12 cellular contexts compared by ENCODE assay signal in the genomic region with DNA sequence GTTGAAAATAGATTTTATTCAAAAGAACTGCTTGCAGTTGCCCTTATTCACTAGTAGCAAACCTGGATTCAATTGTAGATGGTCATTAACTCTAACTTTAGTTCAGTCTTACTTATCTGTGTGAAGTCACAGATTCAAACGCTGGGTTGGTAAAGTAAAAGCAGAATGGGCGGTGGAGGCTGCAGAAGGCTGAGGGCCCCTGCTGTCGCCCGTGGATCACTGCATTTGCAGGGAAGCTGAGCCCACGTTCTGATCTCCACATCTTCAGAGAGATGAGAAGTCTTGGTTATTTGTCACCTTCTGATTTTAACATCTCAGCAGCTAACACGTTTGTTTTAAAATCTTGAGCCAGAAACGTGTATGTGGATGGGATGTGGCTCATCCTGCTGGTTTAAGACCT.
DNase-seq lines count a peak whose midpoint lies in the region; ATAC-seq and TF ChIP-seq lines count a peak whose summit lies in the region.
"Had no signal": no experiment of that assay in that cellular context is flagged by ENCODE, and none has a peak within 500 bp of the region (broad histone marks: within the 10 kb centered on the region; RNA-seq: fewer than 3 reads in every experiment).

No MANE protein-coding gene starts in this region.

- no peaks in the 10 kb centered on the region for H3K27me3 Mint-ChIP-seq in activated T-cell treated with anti-CD3 and anti-CD28 coated beads, Interleukin-2, amount 50 U/mL, for 24 hours
- no peaks in the 10 kb centered on the region for H3K27me3 Mint-ChIP-seq in activated T-helper 1 cell treated with anti-CD3 and anti-CD28 coated beads, Interleukin-12 subunit alpha, Interleukin-12 subunit beta, Interleukin-2, Interleukin-4 antibody, amounts not matched to agents 30 ng/mL and 10 ng/mL and 1 ng/mL, durations not matched to agents 14 hours and 24 hours and 36 hours (ENCODE audit: insufficient read depth)
- no peaks in the 10 kb centered on the region for H3K27me3 Mint-ChIP-seq in progenitor cell of endocrine pancreas
- H3K27me3 Mint-ChIP-seq: dendritic cell treated with granulocyte-macrophage colony-stimulating factor and Interleukin-4, amounts not matched to agents 40 ng/mL and 50 ng/mL, for 4 days had no signal

- no peak for DNase-seq in activated T-cell treated with anti-CD3 and anti-CD28 coated beads, Interleukin-2, amount 50 U/mL, for 24 hours
- no peak for DNase-seq in activated T-cell treated with anti-CD3 and anti-CD28 coated beads, Interleukin-2, amount 50 U/mL, for 1 hour
- no peak for DNase-seq in activated T-helper 1 cell treated with anti-CD3 and anti-CD28 coated beads, Interleukin-12 subunit alpha, Interleukin-12 subunit beta, Interleukin-2, Interleukin-4 antibody, amounts not matched to agents 30 ng/mL and 10 ng/mL and 1 ng/mL, durations not matched to agents 14 hours and 24 hours and 36 hours (ENCODE audit: low spot score)
- DNase-seq in fibroblast of pulmonary artery (ENCODE audit: low read depth), result no peak
- no peak for DNase-seq in progenitor cell of endocrine pancreas (ENCODE audit: low spot score, unreplicated experiment)
- no peak for DNase-seq in NCI-H510A (lab: John Stamatoyannopoulos, UW)
- DNase-seq: NCI-H526 had no signal

- intact Hi-C loops in activated T-helper 1 cell treated with anti-CD3 and anti-CD28 coated beads, Interleukin-12 subunit alpha, Interleukin-12 subunit beta, Interleukin-2, Interleukin-4 antibody, amounts not matched to agents 30 ng/mL and 10 ng/mL and 1 ng/mL, durations not matched to agents 14 hours and 24 hours and 36 hours (cut with micrococcal nuclease), result no loop called here

- H3K4me3 ChIP-seq in fibroblast of pulmonary artery (replicated peaks; ENCODE audit: low read depth, low read length), result no peak overlapping the region
- H3K4me3 ChIP-seq: SK-N-MC, skin epidermis had no signal

- peak; percentile 3 for TF ChIP-seq CTCF in fibroblast of pulmonary artery (IDR thresholded peaks at IDR 0.05; ENCODE audit: low read length, missing control alignments)
- peak; percentile 25 for TF ChIP-seq CTCF in progenitor cell of endocrine pancreas (IDR thresholded peaks at IDR 0.05; ENCODE audit: unreplicated experiment)

- H3K4me3 Mint-ChIP-seq in activated T-cell treated with anti-CD3 and anti-CD28 coated beads, Interleukin-2, amount 50 U/mL, for 24 hours, result no peak overlapping the region
- H3K4me3 Mint-ChIP-seq in activated T-helper 1 cell treated with anti-CD3 and anti-CD28 coated beads, Interleukin-12 subunit alpha, Interleukin-12 subunit beta, Interleukin-2, Interleukin-4 antibody, amounts not matched to agents 30 ng/mL and 10 ng/mL and 1 ng/mL, durations not matched to agents 14 hours and 24 hours and 36 hours, result peak overlapping the region; percentile 19
- H3K4me3 Mint-ChIP-seq in progenitor cell of endocrine pancreas (ENCODE audit: low read depth), result no peak overlapping the region
- H3K4me3 Mint-ChIP-seq: dendritic cell treated with granulocyte-macrophage colony-stimulating factor and Interleukin-4, amounts not matched to agents 40 ng/mL and 50 ng/mL, for 4 days had no signal

- H3K9me3 Mint-ChIP-seq in activated T-cell treated with anti-CD3 and anti-CD28 coated beads, Interleukin-2, amount 50 U/mL, for 24 hours, result no peaks in the 10 kb centered on the region
- H3K9me3 Mint-ChIP-seq in activated T-helper 1 cell treated with anti-CD3 and anti-CD28 coated beads, Interleukin-12 subunit alpha, Interleukin-12 subunit beta, Interleukin-2, Interleukin-4 antibody, amounts not matched to agents 30 ng/mL and 10 ng/mL and 1 ng/mL, durations not matched to agents 14 hours and 24 hours and 36 hours, result no peaks in the 10 kb centered on the region
- H3K9me3 Mint-ChIP-seq in progenitor cell of endocrine pancreas (ENCODE audit: low read depth), result no peaks in the 10 kb centered on the region
- H3K9me3 Mint-ChIP-seq: dendritic cell treated with granulocyte-macrophage colony-stimulating factor and Interleukin-4, amounts not matched to agents 40 ng/mL and 50 ng/mL, for 4 days had no signal

- H3K4me1 Mint-ChIP-seq in activated T-cell treated with anti-CD3 and anti-CD28 coated beads, Interleukin-2, amount 50 U/mL, for 24 hours (ENCODE audit: low read depth), result peaks cover 30% of the 10 kb centered on the region
- H3K4me1 Mint-ChIP-seq in activated T-helper 1 cell treated with anti-CD3 and anti-CD28 coated beads, Interleukin-12 subunit alpha, Interleukin-12 subunit beta, Interleukin-2, Interleukin-4 antibody, amounts not matched to agents 30 ng/mL and 10 ng/mL and 1 ng/mL, durations not matched to agents 14 hours and 24 hours and 36 hours (ENCODE audit: low read depth), result peaks cover 63% of the 10 kb centered on the region
- peaks cover 3% of the 10 kb centered on the region for H3K4me1 Mint-ChIP-seq in progenitor cell of endocrine pancreas (ENCODE audit: low read depth)

- H3K36me3 Mint-ChIP-seq in activated T-cell treated with anti-CD3 and anti-CD28 coated beads, Interleukin-2, amount 50 U/mL, for 24 hours (ENCODE audit: low read depth), result peaks cover 64% of the 10 kb centered on the region
- H3K36me3 Mint-ChIP-seq in activated T-helper 1 cell treated with anti-CD3 and anti-CD28 coated beads, Interleukin-12 subunit alpha, Interleukin-12 subunit beta, Interleukin-2, Interleukin-4 antibody, amounts not matched to agents 30 ng/mL and 10 ng/mL and 1 ng/mL, durations not matched to agents 14 hours and 24 hours and 36 hours (ENCODE audit: low read depth), result peaks cover 46% of the 10 kb centered on the region
- peaks cover 18% of the 10 kb centered on the region for H3K36me3 Mint-ChIP-seq in progenitor cell of endocrine pancreas (ENCODE audit: insufficient read depth)

- H3K27ac Mint-ChIP-seq in activated T-cell treated with anti-CD3 and anti-CD28 coated beads, Interleukin-2, amount 50 U/mL, for 24 hours, result peak overlapping the region; percentile 6
- peak overlapping the region; percentile 23 for H3K27ac Mint-ChIP-seq in activated T-helper 1 cell treated with anti-CD3 and anti-CD28 coated beads, Interleukin-12 subunit alpha, Interleukin-12 subunit beta, Interleukin-2, Interleukin-4 antibody, amounts not matched to agents 30 ng/mL and 10 ng/mL and 1 ng/mL, durations not matched to agents 14 hours and 24 hours and 36 hours
- peak overlapping the region; percentile 76 for H3K27ac Mint-ChIP-seq in progenitor cell of endocrine pancreas
- H3K27ac Mint-ChIP-seq: dendritic cell treated with granulocyte-macrophage colony-stimulating factor and Interleukin-4, amounts not matched to agents 40 ng/mL and 50 ng/mL, for 4 days had no signal

- no peak for ATAC-seq in HG03354 (IDR thresholded peaks at IDR 0.05; ENCODE audit: poor library complexity, severe bottlenecking, unreplicated experiment)
- ATAC-seq in HG03565 (IDR thresholded peaks at IDR 0.05; ENCODE audit: unreplicated experiment), result no peak

Comparison
In these comparisons a context has a peak if more than half of its experiments do, and no peak if none do; other contexts are left out.
1. H3K27ac Mint-ChIP-seq: peak in every context shown above with its lines; median percentile 76 in progenitor cell of endocrine pancreas; 23 in activated T-helper 1 cell treated with anti-CD3 and anti-CD28 coated beads, Interleukin-12 subunit alpha, Interleukin-12 subunit beta, Interleukin-2, Interleukin-4 antibody, amounts not matched to agents 30 ng/mL and 10 ng/mL and 1 ng/mL, durations not matched to agents 14 hours and 24 hours and 36 hours; 6 in activated T-cell treated with anti-CD3 and anti-CD28 coated beads, Interleukin-2, amount 50 U/mL, for 24 hours.